Comparison of ENCODE assay signal across 21 cellular contexts in genomic region chr4:123110685-123111084, GRCh38.
"Had no signal": no experiment of that assay in that cellular context is flagged by ENCODE, and none has a peak within 500 bp of the region (broad histone marks: within the 10 kb centered on the region; RNA-seq: fewer than 3 reads in every experiment).

No MANE protein-coding gene starts in this region.

- H3K4me3 ChIP-seq: cardiac muscle cell, left lung, prostate gland, smooth muscle cell, stomach, upper lobe of left lung had no signal

- H3K36me3 Mint-ChIP-seq: stimulated activated effector memory CD8-positive, alpha-beta T cell treated with anti-CD3 and anti-CD28 coated beads, Interleukin-12 subunit alpha, Interleukin-12 subunit beta, amount 100 ng/mL, for 72 hours; WTC11 had no signal

- H3K4me1 ChIP-seq: left lung had no signal

- H3K27ac ChIP-seq: cardiac muscle cell, prostate gland, upper lobe of left lung had no signal

- H3K4me3 Mint-ChIP-seq: activated CD4-positive, alpha-beta T cell treated with anti-CD3 and anti-CD28 coated beads for 36 hours; activated naive CD8-positive, alpha-beta T cell; memory B cell; naive B cell; neural crest cell; stimulated activated effector memory CD8-positive, alpha-beta T cell treated with anti-CD3 and anti-CD28 coated beads, Interleukin-12 subunit alpha, Interleukin-12 subunit beta, amount 100 ng/mL, for 72 hours; WTC11 had no signal

- H3K36me3 ChIP-seq: cardiac muscle cell, prostate gland, upper lobe of left lung had no signal

- H3K27me3 ChIP-seq: cardiac muscle cell, left lung, stomach, upper lobe of left lung had no signal

- H3K4me2 ChIP-seq: smooth muscle cell had no signal

- DNase-seq: activated CD4-positive, alpha-beta T cell treated with anti-CD3 and anti-CD28 coated beads for 36 hours; activated CD4-positive, alpha-beta T cell treated with anti-CD3 and anti-CD28 coated beads, Interleukin-2, amount 50 U/mL, for 48 hours; activated T-cell treated with anti-CD3 and anti-CD28 coated beads for 4 hours; amniotic stem cell; dermis blood vessel endothelial cell; effector memory CD4-positive, alpha-beta T cell; foreskin melanocyte; left lung; naive B cell; right cardiac atrium; stimulated activated CD4-positive, alpha-beta T cell treated with anti-CD3 and anti-CD28 coated beads, Interleukin-4, amount 100 ng/mL, for 1 hour; stomach; upper lobe of left lung had no signal

- H3K27ac Mint-ChIP-seq: activated CD4-positive, alpha-beta T cell treated with anti-CD3 and anti-CD28 coated beads for 36 hours; activated naive CD8-positive, alpha-beta T cell; memory B cell; naive B cell; stimulated activated effector memory CD8-positive, alpha-beta T cell treated with anti-CD3 and anti-CD28 coated beads, Interleukin-12 subunit alpha, Interleukin-12 subunit beta, amount 100 ng/mL, for 72 hours; WTC11 had no signal

- H3K9me3 ChIP-seq: left lung, prostate gland, upper lobe of left lung had no signal

- H3K4me1 Mint-ChIP-seq: activated CD4-positive, alpha-beta T cell treated with anti-CD3 and anti-CD28 coated beads for 36 hours; memory B cell; naive B cell; stimulated activated effector memory CD8-positive, alpha-beta T cell treated with anti-CD3 and anti-CD28 coated beads, Interleukin-12 subunit alpha, Interleukin-12 subunit beta, amount 100 ng/mL, for 72 hours had no signal

- H3K9me3 Mint-ChIP-seq: memory B cell; neural crest cell; stimulated activated effector memory CD8-positive, alpha-beta T cell treated with anti-CD3 and anti-CD28 coated beads, Interleukin-12 subunit alpha, Interleukin-12 subunit beta, amount 100 ng/mL, for 72 hours; WTC11 had no signal

- ATAC-seq: activated CD4-positive, alpha-beta T cell treated with anti-CD3 and anti-CD28 coated beads for 36 hours; left lung; stimulated activated effector memory CD8-positive, alpha-beta T cell treated with anti-CD3 and anti-CD28 coated beads, Interleukin-12 subunit alpha, Interleukin-12 subunit beta, amount 100 ng/mL, for 72 hours; WTC11 had no signal

- H3K27me3 Mint-ChIP-seq: activated CD4-positive, alpha-beta T cell treated with anti-CD3 and anti-CD28 coated beads for 36 hours; activated naive CD8-positive, alpha-beta T cell; memory B cell; naive B cell had no signal
